Comparison of ENCODE assay signal across 8 cellular contexts in genomic region chr10:50325449-50326188, GRCh38.
A peak's percentile ranks its signal among the peaks of the same experiment; 100 is the strongest.
DNase-seq lines count a peak whose midpoint lies in the region; ATAC-seq lines count a peak whose summit lies in the region.

No MANE protein-coding gene starts in this region.

- no peak overlapping the region; the same call in 1 of the 2 replicates for H3K4me3 ChIP-seq in SJSA1
- peak overlapping the region; percentile 1 for H3K4me3 ChIP-seq in skeletal muscle cell (ENCODE audit: low read depth, low read length)
- no peak overlapping the region for H3K4me3 ChIP-seq in effector memory CD4-positive, alpha-beta T cell (ENCODE audit: insufficient read depth, low read depth, low read length, poor library complexity, severe bottlenecking)

- H3K36me3 ChIP-seq in SJSA1: peaks cover 10% of the 10 kb centered on the region
- H3K36me3 ChIP-seq in effector memory CD4-positive, alpha-beta T cell (ENCODE audit: control insufficient read depth, insufficient read depth, low read length): peaks cover 2% of the 10 kb centered on the region

- no peaks in the 10 kb centered on the region for H3K9me3 ChIP-seq in SJSA1 (replicated peaks)
- H3K9me3 ChIP-seq in effector memory CD4-positive, alpha-beta T cell (ENCODE audit: control insufficient read depth, low read length): no peaks in the 10 kb centered on the region

- peak; percentile 71 for ATAC-seq in HG03039 (IDR thresholded peaks at IDR 0.05; ENCODE audit: unreplicated experiment)

- no peaks in the 10 kb centered on the region for H3K27me3 ChIP-seq in SJSA1 (replicated peaks)
- no peaks in the 10 kb centered on the region for H3K27me3 ChIP-seq in effector memory CD4-positive, alpha-beta T cell (replicated peaks; ENCODE audit: control insufficient read depth, insufficient read depth, low read length, poor library complexity, severe bottlenecking)

- peaks cover 40% of the 10 kb centered on the region for H3K4me1 ChIP-seq in SJSA1 (replicated peaks)
- H3K4me1 ChIP-seq in effector memory CD4-positive, alpha-beta T cell (ENCODE audit: control insufficient read depth, insufficient read depth, low read length, poor library complexity, severe bottlenecking): no peaks in the 10 kb centered on the region

- peak; percentile 13 for DNase-seq in activated CD4-positive, alpha-beta T cell treated with anti-CD3 and anti-CD28 coated beads for 48 hours
- DNase-seq in activated CD4-positive, alpha-beta T cell treated with anti-CD3 and anti-CD28 coated beads, Interleukin-2, amount 50 U/mL, for 1 hour: no peak
- DNase-seq in SJSA1 (ENCODE audit: low read depth in 1 of 2, low spot score in 2 of 2) (peak; percentile 80 to 84), fibroblast of the conjunctiva (ENCODE audit: low read depth) (peak; percentile 89), skeletal muscle cell (ENCODE audit: low read depth) (peak; percentile 89), DMS79 (lab: John Stamatoyannopoulos, UW) (no peak)
- no peak for DNase-seq in effector memory CD4-positive, alpha-beta T cell

- peak overlapping the region; percentile 85 for H3K27ac ChIP-seq in SJSA1
- H3K27ac ChIP-seq in effector memory CD4-positive, alpha-beta T cell (ENCODE audit: insufficient read depth, low read length, poor library complexity, severe bottlenecking): no peak overlapping the region

Comparison
In these comparisons a context has a peak if more than half of its experiments do, and no peak if none do; other contexts are left out.
1. DNase-seq: peak in activated CD4-positive, alpha-beta T cell treated with anti-CD3 and anti-CD28 coated beads for 48 hours (single experiment), SJSA1 (2 of 2), fibroblast of the conjunctiva (single experiment) and skeletal muscle cell (single experiment); none in activated CD4-positive, alpha-beta T cell treated with anti-CD3 and anti-CD28 coated beads, Interleukin-2, amount 50 U/mL, for 1 hour (single experiment), DMS79 (single experiment) and effector memory CD4-positive, alpha-beta T cell (0 of 3).